In genomic region chr12:6979021-6979420, GRCh38 we compare ENCODE assay signal across 1 cellular context.
TF ChIP-seq lines count a peak whose summit lies in the region.

No MANE protein-coding gene starts in this region.

TF ChIP-seq in WTC11, 78 proteins besides CTCF, POLR2A, EP300 and RAD21:
- TF ChIP-seq, protein P1, sequence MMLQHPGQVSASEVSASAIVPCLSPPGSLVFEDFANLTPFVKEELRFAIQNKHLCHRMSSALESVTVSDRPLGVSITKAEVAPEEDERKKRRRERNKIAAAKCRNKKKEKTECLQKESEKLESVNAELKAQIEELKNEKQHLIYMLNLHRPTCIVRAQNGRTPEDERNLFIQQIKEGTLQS (CRISPR knock-in tag; conservative IDR thresholded peaks at IDR 0.05) = no peak
- TF ChIP-seq JAZF1 (CRISPR knock-in tag; IDR thresholded peaks at IDR 0.05) = no peak
- TF ChIP-seq GABPB1 (CRISPR knock-in tag; IDR thresholded peaks at IDR 0.05) = no peak
- TF ChIP-seq, protein P2, sequence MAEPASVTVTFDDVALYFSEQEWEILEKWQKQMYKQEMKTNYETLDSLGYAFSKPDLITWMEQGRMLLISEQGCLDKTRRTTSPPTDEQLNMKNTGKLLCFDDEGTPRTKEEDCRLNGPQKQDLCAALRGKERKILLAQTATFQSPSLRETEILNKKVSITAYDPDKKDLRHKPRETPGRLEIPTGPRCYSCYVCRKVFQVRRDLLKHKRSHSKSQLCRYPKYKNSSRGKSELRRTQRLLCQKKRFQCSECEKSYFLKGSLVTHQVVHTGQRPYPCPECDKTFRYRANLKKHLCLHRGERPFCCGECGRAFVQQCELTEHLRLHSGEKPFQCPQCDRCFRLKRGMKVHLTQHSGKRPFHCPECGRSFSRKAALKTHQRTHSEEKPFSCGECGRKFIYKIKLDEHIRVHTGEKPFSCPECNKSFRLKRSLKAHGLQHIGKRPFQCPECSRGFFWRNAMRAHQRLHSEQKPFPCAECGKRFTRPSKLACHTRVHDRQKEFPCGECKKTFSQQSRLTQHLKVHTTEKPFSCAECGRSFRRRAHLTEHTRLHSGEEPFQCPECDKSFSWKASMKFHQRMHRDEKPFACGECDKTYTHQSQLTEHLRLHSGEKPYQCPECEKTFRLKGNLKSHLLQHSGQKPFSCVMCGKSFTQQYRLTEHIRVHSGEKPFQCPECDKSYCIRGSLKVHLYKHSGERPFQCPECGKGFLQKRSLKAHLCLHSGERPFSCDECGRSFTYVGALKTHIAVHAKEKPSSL (CRISPR knock-in tag; conservative IDR thresholded peaks at IDR 0.05) = no peak
- TF ChIP-seq, protein P3, sequence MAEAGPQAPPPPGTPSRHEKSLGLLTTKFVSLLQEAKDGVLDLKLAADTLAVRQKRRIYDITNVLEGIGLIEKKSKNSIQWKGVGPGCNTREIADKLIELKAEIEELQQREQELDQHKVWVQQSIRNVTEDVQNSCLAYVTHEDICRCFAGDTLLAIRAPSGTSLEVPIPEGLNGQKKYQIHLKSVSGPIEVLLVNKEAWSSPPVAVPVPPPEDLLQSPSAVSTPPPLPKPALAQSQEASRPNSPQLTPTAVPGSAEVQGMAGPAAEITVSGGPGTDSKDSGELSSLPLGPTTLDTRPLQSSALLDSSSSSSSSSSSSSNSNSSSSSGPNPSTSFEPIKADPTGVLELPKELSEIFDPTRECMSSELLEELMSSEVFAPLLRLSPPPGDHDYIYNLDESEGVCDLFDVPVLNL (CRISPR knock-in tag; IDR thresholded peaks at IDR 0.05; ENCODE audit: borderline replicate concordance, low read depth) = no peak
- no peak for TF ChIP-seq FOXP1 (CRISPR knock-in tag; IDR thresholded peaks at IDR 0.05; ENCODE audit: borderline replicate concordance)
- TF ChIP-seq, protein P4, sequence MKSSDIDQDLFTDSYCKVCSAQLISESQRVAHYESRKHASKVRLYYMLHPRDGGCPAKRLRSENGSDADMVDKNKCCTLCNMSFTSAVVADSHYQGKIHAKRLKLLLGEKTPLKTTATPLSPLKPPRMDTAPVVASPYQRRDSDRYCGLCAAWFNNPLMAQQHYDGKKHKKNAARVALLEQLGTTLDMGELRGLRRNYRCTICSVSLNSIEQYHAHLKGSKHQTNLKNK (CRISPR knock-in tag; IDR thresholded peaks at IDR 0.05) = no peak
- TF ChIP-seq, protein P5, sequence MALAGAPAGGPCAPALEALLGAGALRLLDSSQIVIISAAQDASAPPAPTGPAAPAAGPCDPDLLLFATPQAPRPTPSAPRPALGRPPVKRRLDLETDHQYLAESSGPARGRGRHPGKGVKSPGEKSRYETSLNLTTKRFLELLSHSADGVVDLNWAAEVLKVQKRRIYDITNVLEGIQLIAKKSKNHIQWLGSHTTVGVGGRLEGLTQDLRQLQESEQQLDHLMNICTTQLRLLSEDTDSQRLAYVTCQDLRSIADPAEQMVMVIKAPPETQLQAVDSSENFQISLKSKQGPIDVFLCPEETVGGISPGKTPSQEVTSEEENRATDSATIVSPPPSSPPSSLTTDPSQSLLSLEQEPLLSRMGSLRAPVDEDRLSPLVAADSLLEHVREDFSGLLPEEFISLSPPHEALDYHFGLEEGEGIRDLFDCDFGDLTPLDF (CRISPR knock-in tag; IDR thresholded peaks at IDR 0.05) = no peak
- TF ChIP-seq NR3C1 (CRISPR knock-in tag; conservative IDR thresholded peaks at IDR 0.05; ENCODE audit: low read depth) = no peak
- no peak for TF ChIP-seq TEAD1 (CRISPR knock-in tag; IDR thresholded peaks at IDR 0.05)
- TF ChIP-seq SOX15 (CRISPR knock-in tag; IDR thresholded peaks at IDR 0.05) = no peak
- TF ChIP-seq EMX1 (CRISPR knock-in tag; IDR thresholded peaks at IDR 0.05) = no peak
- TF ChIP-seq NR1H2 (CRISPR knock-in tag; IDR thresholded peaks at IDR 0.05) = no peak
- TF ChIP-seq, protein P6, sequence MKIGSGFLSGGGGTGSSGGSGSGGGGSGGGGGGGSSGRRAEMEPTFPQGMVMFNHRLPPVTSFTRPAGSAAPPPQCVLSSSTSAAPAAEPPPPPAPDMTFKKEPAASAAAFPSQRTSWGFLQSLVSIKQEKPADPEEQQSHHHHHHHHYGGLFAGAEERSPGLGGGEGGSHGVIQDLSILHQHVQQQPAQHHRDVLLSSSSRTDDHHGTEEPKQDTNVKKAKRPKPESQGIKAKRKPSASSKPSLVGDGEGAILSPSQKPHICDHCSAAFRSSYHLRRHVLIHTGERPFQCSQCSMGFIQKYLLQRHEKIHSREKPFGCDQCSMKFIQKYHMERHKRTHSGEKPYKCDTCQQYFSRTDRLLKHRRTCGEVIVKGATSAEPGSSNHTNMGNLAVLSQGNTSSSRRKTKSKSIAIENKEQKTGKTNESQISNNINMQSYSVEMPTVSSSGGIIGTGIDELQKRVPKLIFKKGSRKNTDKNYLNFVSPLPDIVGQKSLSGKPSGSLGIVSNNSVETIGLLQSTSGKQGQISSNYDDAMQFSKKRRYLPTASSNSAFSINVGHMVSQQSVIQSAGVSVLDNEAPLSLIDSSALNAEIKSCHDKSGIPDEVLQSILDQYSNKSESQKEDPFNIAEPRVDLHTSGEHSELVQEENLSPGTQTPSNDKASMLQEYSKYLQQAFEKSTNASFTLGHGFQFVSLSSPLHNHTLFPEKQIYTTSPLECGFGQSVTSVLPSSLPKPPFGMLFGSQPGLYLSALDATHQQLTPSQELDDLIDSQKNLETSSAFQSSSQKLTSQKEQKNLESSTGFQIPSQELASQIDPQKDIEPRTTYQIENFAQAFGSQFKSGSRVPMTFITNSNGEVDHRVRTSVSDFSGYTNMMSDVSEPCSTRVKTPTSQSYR (CRISPR knock-in tag; IDR thresholded peaks at IDR 0.05) = no peak
- no peak for TF ChIP-seq ZNF396 (CRISPR knock-in tag; IDR thresholded peaks at IDR 0.05; ENCODE audit: borderline replicate concordance)
- no peak for TF ChIP-seq ZNF138 (CRISPR knock-in tag; conservative IDR thresholded peaks at IDR 0.05)
